ENCODE assay signal across 8 cellular contexts in genomic region chr2:73780242-73780582, GRCh38. TPM values are rescaled to one million over a fixed set of nuclear protein-coding genes. Genes with fewer than 3 reads are reported as not detected.
DNase-seq lines count a peak whose midpoint lies in the region; ATAC-seq, FAIRE-seq and TF ChIP-seq lines count a peak whose summit lies in the region.
"Had no signal": no experiment of that assay in that cellular context is flagged by ENCODE, and none has a peak within 500 bp of the region (broad histone marks: within the 10 kb centered on the region; RNA-seq: fewer than 3 reads in every experiment).

No MANE protein-coding gene starts in this region.

- TF ChIP-seq CTCF in WTC11 (IDR thresholded peaks at IDR 0.05) (no peak), glutamatergic neuron (IDR thresholded peaks at IDR 0.05; ENCODE audit: partially characterized antibody, unreplicated experiment) (peak; percentile 26)

- H3K27me3 Mint-ChIP-seq in WTC11 (ENCODE audit: low read depth) (no peaks in the 10 kb centered on the region), glutamatergic neuron (ENCODE audit: unreplicated experiment) (peaks cover 1% of the 10 kb centered on the region)
- peaks cover 5 to 6% of the 10 kb centered on the region in 2 donors for H3K27me3 Mint-ChIP-seq in stimulated activated naive B cell treated with anti-CD40 and anti-IgM and Interleukin-4, amounts not matched to agents 10 μg/mL and 1 μg/mL and 100 μg/mL, for 72 hours

- CTCF ChIA-PET in WTC11 (lab: Charles Lee): interaction anchor here (0.6 kb wide), 1 partner anchor 629 kb away, joined by 4 read pairs; no protein-coding TSS in a partner anchor

- POLR2A ChIA-PET in WTC11 (lab: Charles Lee): interaction anchor here (1.0 kb wide), 1 partner anchor 48 kb away, joined by 3 read pairs; no protein-coding TSS in a partner anchor

- ATAC-seq in HG02870 (IDR thresholded peaks at IDR 0.05; ENCODE audit: unreplicated experiment): peak; percentile 6
- ATAC-seq in WTC11: no peak
- no peak for ATAC-seq in stimulated activated naive B cell treated with anti-CD40 and anti-IgM and Interleukin-4, amounts not matched to agents 10 μg/mL and 1 μg/mL and 100 μg/mL, for 72 hours (replicated peaks)

- DNase-seq in WTC11 (ENCODE audit: low spot score): no peak
- no peak for DNase-seq in glutamatergic neuron
- DNase-seq in stimulated activated naive B cell treated with anti-CD40 and anti-IgM and Interleukin-4, amounts not matched to agents 10 μg/mL and 1 μg/mL and 100 μg/mL, for 72 hours: no peak
- no peak for DNase-seq in NCI-H2227 (lab: John Stamatoyannopoulos, UW; ENCODE audit: unreplicated experiment)
- DNase-seq in urothelium cell line (ENCODE audit: low spot score): no peak
- DNase-seq in COR-L47 (lab: John Stamatoyannopoulos, UW): no peak

- H3K27ac Mint-ChIP-seq in WTC11 (no peak overlapping the region), glutamatergic neuron (ENCODE audit: unreplicated experiment) (no peak overlapping the region)
- peak overlapping the region; percentile 96 for H3K27ac Mint-ChIP-seq in stimulated activated naive B cell treated with anti-CD40 and anti-IgM and Interleukin-4, amounts not matched to agents 10 μg/mL and 1 μg/mL and 100 μg/mL, for 72 hours

- no peak for FAIRE-seq in urothelium cell line (lab: Jason Lieb, UNC)

- H3K4me1 Mint-ChIP-seq in WTC11 (peaks cover 10% of the 10 kb centered on the region), glutamatergic neuron (ENCODE audit: low read depth, unreplicated experiment) (peaks cover 3% of the 10 kb centered on the region)
- peaks cover 5 to 19% of the 10 kb centered on the region in 2 donors for H3K4me1 Mint-ChIP-seq in stimulated activated naive B cell treated with anti-CD40 and anti-IgM and Interleukin-4, amounts not matched to agents 10 μg/mL and 1 μg/mL and 100 μg/mL, for 72 hours

- no peaks in the 10 kb centered on the region for H3K9me3 Mint-ChIP-seq in WTC11
- H3K9me3 Mint-ChIP-seq in glutamatergic neuron (ENCODE audit: unreplicated experiment): peaks cover 2% of the 10 kb centered on the region
- H3K9me3 Mint-ChIP-seq in stimulated activated naive B cell treated with anti-CD40 and anti-IgM and Interleukin-4, amounts not matched to agents 10 μg/mL and 1 μg/mL and 100 μg/mL, for 72 hours: no peaks in the 10 kb centered on the region

- H3K36me3 Mint-ChIP-seq in WTC11 (peaks cover 15% of the 10 kb centered on the region), glutamatergic neuron (ENCODE audit: unreplicated experiment) (no peaks in the 10 kb centered on the region)
- H3K36me3 Mint-ChIP-seq in stimulated activated naive B cell treated with anti-CD40 and anti-IgM and Interleukin-4, amounts not matched to agents 10 μg/mL and 1 μg/mL and 100 μg/mL, for 72 hours: peaks cover 8 to 11% of the 10 kb centered on the region in 2 donors

- peak overlapping the region; percentile 96 for H3K4me3 Mint-ChIP-seq in WTC11
- H3K4me3 Mint-ChIP-seq in glutamatergic neuron (ENCODE audit: unreplicated experiment): peak overlapping the region; percentile 99
- H3K4me3 Mint-ChIP-seq in stimulated activated naive B cell treated with anti-CD40 and anti-IgM and Interleukin-4, amounts not matched to agents 10 μg/mL and 1 μg/mL and 100 μg/mL, for 72 hours: peak overlapping the region; percentile 95 to 96

TF ChIP-seq in WTC11, 78 proteins besides CTCF, POLR2A, EP300 and RAD21:
- TF ChIP-seq ZNF219 (CRISPR knock-in tag; IDR thresholded peaks at IDR 0.05; ENCODE audit: borderline replicate concordance): no peak
- TF ChIP-seq AFF4 (CRISPR knock-in tag; IDR thresholded peaks at IDR 0.05; ENCODE audit: borderline replicate concordance): no peak
- TF ChIP-seq SOX15 (CRISPR knock-in tag; IDR thresholded peaks at IDR 0.05): no peak
- TF ChIP-seq KAT7 (CRISPR knock-in tag; IDR thresholded peaks at IDR 0.05; ENCODE audit: borderline replicate concordance): no peak
- no peak for TF ChIP-seq NR2C2 (CRISPR knock-in tag; IDR thresholded peaks at IDR 0.05)
- no peak for TF ChIP-seq NFE2L1 (CRISPR knock-in tag; IDR thresholded peaks at IDR 0.05)
- no peak for TF ChIP-seq E2F4 (CRISPR knock-in tag; IDR thresholded peaks at IDR 0.05; ENCODE audit: borderline replicate concordance, low read depth)
- TF ChIP-seq PRRX2 (CRISPR knock-in tag; IDR thresholded peaks at IDR 0.05): no peak
- no peak for TF ChIP-seq RORB (CRISPR knock-in tag; IDR thresholded peaks at IDR 0.05)
TF ChIP-seq in WTC11: peak in this region for 0.

RNA-seq across cellular contexts. Expression of gene DUSP11, which starts 0.3 kb away (rescaled TPM):
- 14.6 to 16.8 TPM (median 15.1 TPM) in 3 replicates for total RNA-seq in WTC11 (2021)
- 20.8 TPM for total RNA-seq in glutamatergic neuron (ENCODE audit: unreplicated experiment)

RNA-seq across cellular contexts. Expression of gene C2orf78, which starts 3.8 kb away (rescaled TPM):
- total RNA-seq in WTC11 (2021) (0.21 to 0.39 TPM (median 0.37 TPM) in 3 replicates), glutamatergic neuron (ENCODE audit: unreplicated experiment) (not detected)
- total RNA-seq: NCI-H460 had no signal

RNA-seq across cellular contexts. Expression of gene TPRKB, which starts 43.1 kb away (rescaled TPM):
- total RNA-seq in WTC11 (2021): 27.3 to 30.6 TPM (median 29.8 TPM) in 3 replicates
- total RNA-seq in glutamatergic neuron (ENCODE audit: unreplicated experiment): 27.2 TPM

RNA-seq across cellular contexts. Expression of gene STAMBP, which starts 48.5 kb away (rescaled TPM):
- total RNA-seq in WTC11 (2021) (34.4 to 40.9 TPM (median 35.2 TPM) in 3 replicates), glutamatergic neuron (ENCODE audit: unreplicated experiment) (48.9 TPM)
